Comparison of ENCODE assay signal across 8 cellular contexts in genomic region chr20:31722388-31723281, GRCh38. TPM values are rescaled to one million over a fixed set of nuclear protein-coding genes. Genes with fewer than 3 reads are reported as not detected.
DNase-seq lines count a peak whose midpoint lies in the region; ATAC-seq, FAIRE-seq and TF ChIP-seq lines count a peak whose summit lies in the region.

Gene BCL2L1, minus strand, starts transcription at chr20:31722868. Its CDS starts 650 bp downstream, at chr20:31722218.

- peaks cover 44 to 52% (median 51%) of the 10 kb centered on the region in 3 donors for H3K4me1 Mint-ChIP-seq in CD8-positive, alpha-beta memory T cell
- peaks cover 45% of the 10 kb centered on the region for H3K4me1 Mint-ChIP-seq in GM23338

- no peaks in the 10 kb centered on the region for H3K27me3 ChIP-seq in CD8-positive, alpha-beta memory T cell (ENCODE audit: insufficient read depth, low read length, poor library complexity, severe bottlenecking)
- no peaks in the 10 kb centered on the region for H3K27me3 ChIP-seq in GM23338 (ENCODE audit: insufficient read depth)
- no peaks in the 10 kb centered on the region for H3K27me3 ChIP-seq in left ventricle myocardium inferior (ENCODE audit: low read depth)
- no peaks in the 10 kb centered on the region for H3K27me3 ChIP-seq in psoas muscle (ENCODE audit: insufficient read depth in 3 of 3, low read length in 2 of 3)

- H2AFZ ChIP-seq in GM23338, result peak within 1 kb of the TSS; percentile 70; the same call in 1 of the 2 replicates

- POLR2A ChIA-PET in CD8-positive, alpha-beta memory T cell (lab: Charles Lee), result interaction anchor here (1.4 to 3.2 kb wide), 5 partner anchors 13 to 150 kb away, joined by 3 to 68 read pairs (median 15); no protein-coding TSS in a partner anchor

- no peaks in the 10 kb centered on the region for H3K9me3 ChIP-seq in CD8-positive, alpha-beta memory T cell (ENCODE audit: low read length)
- no peaks in the 10 kb centered on the region for H3K9me3 ChIP-seq in left ventricle myocardium inferior (replicated peaks)
- no peaks in the 10 kb centered on the region for H3K9me3 ChIP-seq in psoas muscle

- peaks cover 8% of the 10 kb centered on the region for H3F3A ChIP-seq in GM23338 (replicated peaks; ENCODE audit: low read depth)

- peaks cover 46% of the 10 kb centered on the region for H3K79me2 ChIP-seq in GM23338 (replicated peaks; ENCODE audit: insufficient read depth)

- peak within 1 kb of the TSS; percentile 49 to 99 (median 97) for H3K27ac Mint-ChIP-seq in CD8-positive, alpha-beta memory T cell
- peak within 1 kb of the TSS; percentile 96 for H3K27ac Mint-ChIP-seq in GM23338

- peaks cover 8% of the 10 kb centered on the region for H3K36me3 ChIP-seq in CD8-positive, alpha-beta memory T cell (ENCODE audit: insufficient read depth, low read length)
- H3K36me3 ChIP-seq in GM23338 (ENCODE audit: insufficient read depth), result 0 out of 2 replicates have a peak, but pooled peaks cover 4% of the 10 kb centered on the region
- peaks cover 27% of the 10 kb centered on the region for H3K36me3 ChIP-seq in left ventricle myocardium inferior
- peaks cover 7 to 40% of the 10 kb centered on the region in 2 donors for H3K36me3 ChIP-seq in psoas muscle (ENCODE audit: insufficient read depth in 1 of 2, low read depth in 1 of 2)

- no peaks in the 10 kb centered on the region for H4K20me1 ChIP-seq in GM23338 (replicated peaks; ENCODE audit: insufficient read depth)

- peak; percentile 60 to 70 for TF ChIP-seq CTCF in GM23338 (conservative IDR thresholded peaks at IDR 0.05; ENCODE audit: low read depth in 2 of 2)
- TF ChIP-seq CTCF in left ventricle myocardium inferior (IDR thresholded peaks at IDR 0.05; ENCODE audit: borderline replicate concordance), result peak; percentile 85
- TF ChIP-seq CTCF in psoas muscle (IDR thresholded peaks at IDR 0.05), result peak; percentile 77

- no peaks in the 10 kb centered on the region for H3K9me3 Mint-ChIP-seq in CD8-positive, alpha-beta memory T cell
- H3K9me3 Mint-ChIP-seq in GM23338, result no peaks in the 10 kb centered on the region; the same call in 2 of the 3 replicates

- ATAC-seq in GM23338, result peak; percentile 64
- ATAC-seq in psoas muscle, result peak; percentile 75 to 83 (median 78)

- no peaks in the 10 kb centered on the region for H3K9me2 ChIP-seq in GM23338 (ENCODE audit: insufficient read depth)

- WGBS in psoas muscle, 3 donors, result 0 to 1% (median 0%) methylated on average over 43 of the region's 43 CpGs

- peaks cover 0 to 3% of the 10 kb centered on the region in 2 donors for H3K27me3 Mint-ChIP-seq in CD8-positive, alpha-beta memory T cell
- peaks cover 20% of the 10 kb centered on the region for H3K27me3 Mint-ChIP-seq in GM23338 (ENCODE audit: insufficient read depth, low read depth, poor library complexity)

- peak within 1 kb of the TSS; percentile 99 for H3K4me3 ChIP-seq in CD8-positive, alpha-beta memory T cell (ENCODE audit: low read length)
- H3K4me3 ChIP-seq in GM23338 (peak within 1 kb of the TSS; percentile 71), left ventricle myocardium inferior (peak within 1 kb of the TSS; percentile 85), psoas muscle (peak within 1 kb of the TSS; percentile 85)

- H3K4me2 ChIP-seq in GM23338, result peak within 1 kb of the TSS; percentile 86

- peaks cover 45% of the 10 kb centered on the region for H3K4me1 ChIP-seq in CD8-positive, alpha-beta memory T cell (ENCODE audit: insufficient read depth, low read length)
- H3K4me1 ChIP-seq in GM23338 (ENCODE audit: insufficient read depth) (peaks cover 39% of the 10 kb centered on the region), left ventricle myocardium inferior (peaks cover 57% of the 10 kb centered on the region), psoas muscle (peaks cover 28% of the 10 kb centered on the region)

- intact Hi-C loops in left ventricle myocardium inferior (cut with micrococcal nuclease), result loop anchor here (5.0 kb wide), 1 partner anchor 50 kb away; no protein-coding TSS in a partner anchor
- intact Hi-C loops in psoas muscle (cut with DNase I), result loop anchor here (2.0 to 10.0 kb wide), 3 partner anchors 14 to 312 kb away; no protein-coding TSS in a partner anchor

- peaks cover 0 to 16% (median 3%) of the 10 kb centered on the region in 3 donors for H3K36me3 Mint-ChIP-seq in CD8-positive, alpha-beta memory T cell
- peaks cover 40% of the 10 kb centered on the region for H3K36me3 Mint-ChIP-seq in GM23338 (ENCODE audit: low read depth)

- CTCF ChIA-PET in CD8-positive, alpha-beta memory T cell (lab: Charles Lee), result interaction anchor here (1.0 to 5.7 kb wide), 24 partner anchors 11 to 202 kb away, joined by 3 to 295 read pairs (median 8); partner anchors contain the start of gene TPX2

- peak within 1 kb of the TSS; percentile 88 to 98 (median 96) for H3K4me3 Mint-ChIP-seq in CD8-positive, alpha-beta memory T cell
- H3K4me3 Mint-ChIP-seq in GM23338, result peak within 1 kb of the TSS; percentile 90

- H3K27ac ChIP-seq in CD8-positive, alpha-beta memory T cell (ENCODE audit: low read depth, low read length), result peak within 1 kb of the TSS; percentile 97
- H3K27ac ChIP-seq in GM23338 (ENCODE audit: low read depth), result peak within 1 kb of the TSS; percentile 100
- H3K27ac ChIP-seq in left ventricle myocardium inferior (replicated peaks), result peak within 1 kb of the TSS; percentile 99
- H3K27ac ChIP-seq in psoas muscle, result peak within 1 kb of the TSS; percentile 98

- peak; percentile 54 to 81 (median 65) for DNase-seq in CD8-positive, alpha-beta memory T cell
- DNase-seq in GM23338 (ENCODE audit: low spot score) (peak; percentile 96), NCI-H1417 (lab: John Stamatoyannopoulos, UW) (peak; percentile 78 to 96 (median 96)), T-helper 2 cell (peak; percentile 38 to 76 (median 61)), amygdala (lab: John Stamatoyannopoulos, UW) (peak in 51 of 56 donors; percentile 26 to 86 (median 73)), left ventricle myocardium inferior (peak; percentile 88), psoas muscle (peak; percentile 88 to 94), urothelium cell line (ENCODE audit: low spot score) (peak; percentile 87)

- FAIRE-seq in urothelium cell line (lab: Jason Lieb, UNC), result no peak

TF ChIP-seq in GM23338, 12 proteins besides CTCF, POLR2A, EP300 and RAD21 (continues in another document):
- TF ChIP-seq NANOG (IDR thresholded peaks at IDR 0.05; ENCODE audit: borderline replicate concordance) (no peak), ETS1 (IDR thresholded peaks at IDR 0.05) (no peak), CREB1 (CRISPR knock-in tag; IDR thresholded peaks at IDR 0.05; ENCODE audit: low read depth) (peak; percentile 31; the same call in 1 of the 2 replicates), EZH2 (IDR thresholded peaks at IDR 0.05; ENCODE audit: low read depth, unreplicated experiment) (no peak), REST (IDR thresholded peaks at IDR 0.05; ENCODE audit: unreplicated experiment) (no peak), STAT1 (IDR thresholded peaks at IDR 0.05; ENCODE audit: unreplicated experiment) (no peak), POLR2AphosphoS5 (IDR thresholded peaks at IDR 0.05; ENCODE audit: low read depth) (peak; percentile 49; the same call in 1 of the 2 replicates), ZNF114 (CRISPR knock-in tag; IDR thresholded peaks at IDR 0.05) (no peak), ZNF331 (CRISPR knock-in tag; IDR thresholded peaks at IDR 0.05; ENCODE audit: low read depth) (no peak), JUNB (IDR thresholded peaks at IDR 0.05; ENCODE audit: unreplicated experiment) (no peak)

RNA-seq across cellular contexts. Expression of gene BCL2L1, which starts in this region (rescaled TPM):
- 100 to 1,000 TPM; 328 TPM for total RNA-seq in CD8-positive, alpha-beta memory T cell
- 32.1 TPM for polyA plus RNA-seq in CD8-positive, alpha-beta memory T cell
- 108 and 110 TPM in 2 replicates for total RNA-seq in GM23338 (2014; rRNA removed; shearing (Covaris generic))
- polyA plus RNA-seq in GM23338 (2016; fragmentation: Nextera tagmentation; extraction: Ambion mirVana) (39.9 and 42.4 TPM in 2 replicates), psoas muscle (100 to 1,000 TPM in 1 of 3 donors, 10 to 100 TPM in 2; 42.3 to 204 (median 48.2) TPM)
- total RNA-seq in left ventricle myocardium inferior (53.2 TPM), psoas muscle (10 to 100 TPM; 34.5 to 95.1 (median 76.3) TPM)

Comparison
In these comparisons a context has a peak if more than half of its experiments do, and no peak if none do; other contexts are left out.
1. Peak in every context shown above with its lines: DNase-seq, ATAC-seq, H3K4me3 ChIP-seq and H3K27ac ChIP-seq.